1 cellular context compared by ENCODE assay signal in the genomic region with DNA sequence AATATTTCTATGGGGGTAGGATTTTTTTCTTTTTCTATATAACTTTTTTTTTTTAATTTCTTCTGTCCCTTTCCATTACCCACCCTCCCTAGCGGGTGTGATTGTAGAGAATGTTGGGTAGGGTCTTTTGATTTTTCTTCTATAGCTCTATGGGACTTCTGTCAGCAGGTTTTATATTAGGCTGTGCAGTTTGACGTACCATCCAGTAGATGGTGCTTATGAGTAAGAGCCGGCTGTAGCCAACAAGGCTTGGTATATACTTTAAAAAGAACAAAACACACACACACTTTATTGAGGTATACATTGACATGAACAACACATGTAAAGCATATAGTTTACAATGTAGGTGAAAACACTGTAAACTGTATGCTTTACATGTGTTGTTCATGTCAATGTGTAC.
TF ChIP-seq lines count a peak whose summit lies in the region.

No MANE protein-coding gene starts in this region.

TF ChIP-seq in SK-N-SH treated with all-trans-retinoic acid at 6 μM for 48 hours, 23 proteins besides CTCF, POLR2A, EP300 and RAD21 (continued from another document):
- TF ChIP-seq, protein P1, sequence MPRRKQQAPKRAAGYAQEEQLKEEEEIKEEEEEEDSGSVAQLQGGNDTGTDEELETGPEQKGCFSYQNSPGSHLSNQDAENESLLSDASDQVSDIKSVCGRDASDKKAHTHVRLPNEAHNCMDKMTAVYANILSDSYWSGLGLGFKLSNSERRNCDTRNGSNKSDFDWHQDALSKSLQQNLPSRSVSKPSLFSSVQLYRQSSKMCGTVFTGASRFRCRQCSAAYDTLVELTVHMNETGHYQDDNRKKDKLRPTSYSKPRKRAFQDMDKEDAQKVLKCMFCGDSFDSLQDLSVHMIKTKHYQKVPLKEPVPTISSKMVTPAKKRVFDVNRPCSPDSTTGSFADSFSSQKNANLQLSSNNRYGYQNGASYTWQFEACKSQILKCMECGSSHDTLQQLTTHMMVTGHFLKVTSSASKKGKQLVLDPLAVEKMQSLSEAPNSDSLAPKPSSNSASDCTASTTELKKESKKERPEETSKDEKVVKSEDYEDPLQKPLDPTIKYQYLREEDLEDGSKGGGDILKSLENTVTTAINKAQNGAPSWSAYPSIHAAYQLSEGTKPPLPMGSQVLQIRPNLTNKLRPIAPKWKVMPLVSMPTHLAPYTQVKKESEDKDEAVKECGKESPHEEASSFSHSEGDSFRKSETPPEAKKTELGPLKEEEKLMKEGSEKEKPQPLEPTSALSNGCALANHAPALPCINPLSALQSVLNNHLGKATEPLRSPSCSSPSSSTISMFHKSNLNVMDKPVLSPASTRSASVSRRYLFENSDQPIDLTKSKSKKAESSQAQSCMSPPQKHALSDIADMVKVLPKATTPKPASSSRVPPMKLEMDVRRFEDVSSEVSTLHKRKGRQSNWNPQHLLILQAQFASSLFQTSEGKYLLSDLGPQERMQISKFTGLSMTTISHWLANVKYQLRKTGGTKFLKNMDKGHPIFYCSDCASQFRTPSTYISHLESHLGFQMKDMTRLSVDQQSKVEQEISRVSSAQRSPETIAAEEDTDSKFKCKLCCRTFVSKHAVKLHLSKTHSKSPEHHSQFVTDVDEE (CRISPR knock-in tag; IDR thresholded peaks at IDR 0.05): no peak
- no peak for TF ChIP-seq TCF4 (CRISPR knock-in tag; IDR thresholded peaks at IDR 0.05; ENCODE audit: borderline replicate concordance)
